1 cellular context compared by ENCODE assay signal in genomic region chr1:94022471-94023189, GRCh38.
TF ChIP-seq lines count a peak whose summit lies in the region.

No MANE protein-coding gene starts in this region.

TF ChIP-seq in HepG2, 621 proteins besides CTCF, POLR2A, EP300 and RAD21 (continued from another document and continues in another):
- TF ChIP-seq IRF9 (CRISPR knock-in tag; IDR thresholded peaks at IDR 0.05; ENCODE audit: borderline replicate concordance) (no peak), CBX5 (CRISPR knock-in tag; IDR thresholded peaks at IDR 0.05; ENCODE audit: borderline replicate concordance) (0 out of 2 replicates have a peak, but pooled peaks have one; percentile 15), FOXA1 (IDR thresholded peaks at IDR 0.05) (no peak), FOXA1 (CRISPR knock-in tag; IDR thresholded peaks at IDR 0.05) (peak; percentile 77), CREB3 (CRISPR knock-in tag; IDR thresholded peaks at IDR 0.05) (no peak), SIX1 (CRISPR knock-in tag; IDR thresholded peaks at IDR 0.05; ENCODE audit: borderline replicate concordance) (no peak), TIGD3 (CRISPR knock-in tag; IDR thresholded peaks at IDR 0.05; ENCODE audit: borderline replicate concordance) (no peak), TCF12 (IDR thresholded peaks at IDR 0.05) (no peak), TCF12 (CRISPR knock-in tag; IDR thresholded peaks at IDR 0.05) (no peak), HMG20A (CRISPR knock-in tag; IDR thresholded peaks at IDR 0.05; ENCODE audit: borderline replicate concordance) (peak; percentile 63; the same call in 1 of the 2 replicates), ZNF263 (CRISPR knock-in tag; IDR thresholded peaks at IDR 0.05) (0 out of 2 replicates have a peak, but pooled peaks have one; percentile 45), FOSL2 (CRISPR knock-in tag; IDR thresholded peaks at IDR 0.05) (peak; percentile 50; the same call in 1 of the 2 replicates), ELF3 (CRISPR knock-in tag; IDR thresholded peaks at IDR 0.05) (no peak), SNAI1 (CRISPR knock-in tag; IDR thresholded peaks at IDR 0.05; ENCODE audit: borderline replicate concordance) (no peak), REPIN1 (CRISPR knock-in tag; IDR thresholded peaks at IDR 0.05; ENCODE audit: borderline replicate concordance, low read depth) (no peak), ZNF510 (CRISPR knock-in tag; IDR thresholded peaks at IDR 0.05; ENCODE audit: low read depth) (no peak), TFAP4 (IDR thresholded peaks at IDR 0.05; ENCODE audit: borderline replicate concordance, low read depth) (no peak), ZBTB8A (CRISPR knock-in tag; IDR thresholded peaks at IDR 0.05; ENCODE audit: borderline replicate concordance, low read depth) (no peak), SMAD9 (CRISPR knock-in tag; IDR thresholded peaks at IDR 0.05) (no peak), BCL6 (CRISPR knock-in tag; IDR thresholded peaks at IDR 0.05) (0 out of 2 replicates have a peak, but pooled peaks have one; percentile 30), FOXC1 (CRISPR knock-in tag; IDR thresholded peaks at IDR 0.05; ENCODE audit: borderline replicate concordance) (0 out of 2 replicates have a peak, but pooled peaks have one; percentile 30), FOXA3 (CRISPR knock-in tag; IDR thresholded peaks at IDR 0.05) (peak; percentile 74), HOMEZ (CRISPR knock-in tag; IDR thresholded peaks at IDR 0.05; ENCODE audit: low read depth) (peak; percentile 86; the same call in 1 of the 2 replicates), HNRNPK (IDR thresholded peaks at IDR 0.05; ENCODE audit: low read depth, low read length, poor library complexity, severe bottlenecking) (no peak), ZBTB43 (CRISPR knock-in tag; conservative IDR thresholded peaks at IDR 0.05) (no peak), PAXIP1 (CRISPR knock-in tag; conservative IDR thresholded peaks at IDR 0.05) (0 out of 2 replicates have a peak, but pooled peaks have one; percentile 23), HNRNPUL1 (IDR thresholded peaks at IDR 0.05; ENCODE audit: low read depth, low read length) (no peak), RFXAP (CRISPR knock-in tag; IDR thresholded peaks at IDR 0.05; ENCODE audit: borderline replicate concordance) (no peak), SKIL (CRISPR knock-in tag; IDR thresholded peaks at IDR 0.05; ENCODE audit: borderline replicate concordance) (no peak), MXD4 (CRISPR knock-in tag; IDR thresholded peaks at IDR 0.05) (no peak), FOXO1 (CRISPR knock-in tag; IDR thresholded peaks at IDR 0.05) (0 out of 2 replicates have a peak, but pooled peaks have one; percentile 3), ZNF3 (CRISPR knock-in tag; IDR thresholded peaks at IDR 0.05) (no peak), MATR3 (CRISPR knock-in tag; IDR thresholded peaks at IDR 0.05) (no peak), ARID5B (CRISPR knock-in tag; IDR thresholded peaks at IDR 0.05) (peak; percentile 61; the same call in 1 of the 2 replicates), ZC3H4 (CRISPR knock-in tag; IDR thresholded peaks at IDR 0.05; ENCODE audit: borderline replicate concordance) (no peak), ZNF788 (CRISPR knock-in tag; IDR thresholded peaks at IDR 0.05; ENCODE audit: borderline replicate concordance) (no peak), SIX4 (CRISPR knock-in tag; IDR thresholded peaks at IDR 0.05) (no peak), ZNF660 (CRISPR knock-in tag; IDR thresholded peaks at IDR 0.05; ENCODE audit: borderline replicate concordance, low read depth) (no peak), ZXDC (CRISPR knock-in tag; IDR thresholded peaks at IDR 0.05) (no peak), TEAD3 (CRISPR knock-in tag; optimal IDR thresholded peaks at IDR 0.05; ENCODE audit: borderline replicate concordance) (no peak), RXRB (CRISPR knock-in tag; IDR thresholded peaks at IDR 0.05; ENCODE audit: borderline replicate concordance) (no peak), RORA (CRISPR knock-in tag; IDR thresholded peaks at IDR 0.05) (no peak), ARID2 (CRISPR knock-in tag; IDR thresholded peaks at IDR 0.05; ENCODE audit: borderline replicate concordance) (no peak), TP53 (CRISPR knock-in tag; conservative IDR thresholded peaks at IDR 0.05) (no peak), POLR2G (IDR thresholded peaks at IDR 0.05; ENCODE audit: low read depth, low read length) (no peak)
